ENCODE assay signal across 8 cellular contexts in the genomic region with DNA sequence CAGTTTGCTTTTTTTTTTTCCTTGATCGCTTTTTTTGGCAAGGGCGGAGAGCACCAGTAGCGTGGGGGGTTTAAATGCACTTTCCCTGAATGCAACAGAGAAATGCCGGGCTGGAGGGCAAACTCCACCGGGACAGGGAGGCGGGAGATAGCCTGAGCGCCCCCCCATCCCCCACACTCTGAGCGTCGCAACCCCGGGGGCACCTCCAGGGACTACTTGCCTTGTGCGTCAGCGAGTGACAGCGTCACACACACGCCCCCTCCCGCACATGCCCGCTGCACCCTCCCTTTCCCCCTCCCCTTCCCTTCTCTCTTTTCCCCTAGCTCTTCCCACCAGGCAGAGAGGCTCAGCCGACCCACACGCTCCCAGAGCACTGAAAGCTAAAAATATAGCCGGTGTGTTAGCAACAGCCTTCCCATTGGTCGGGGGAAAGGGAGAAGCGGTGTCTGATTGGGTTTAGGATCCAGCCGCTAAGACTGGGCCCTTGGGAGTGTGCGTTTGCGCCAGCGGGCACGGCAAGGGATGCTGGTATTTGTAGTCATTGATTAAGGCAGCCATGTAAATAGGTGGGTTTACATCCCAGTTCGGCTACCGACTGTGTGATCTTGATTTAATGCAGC. TPM values are rescaled to one million over a fixed set of nuclear protein-coding genes. Genes with fewer than 3 reads are reported as not detected.
A peak's percentile ranks its signal among the peaks of the same experiment; 100 is the strongest.
DNase-seq lines count a peak whose midpoint lies in the region; ATAC-seq and TF ChIP-seq lines count a peak whose summit lies in the region.

No MANE protein-coding gene starts in this region.

- DNase-seq in GM12865 (ENCODE audit: low read depth) (peak; percentile 99), NCI-H1694 (lab: John Stamatoyannopoulos, UW) (peak; percentile 99), amygdala (lab: John Stamatoyannopoulos, UW) (peak; percentile 65 to 100 (median 98)), left ventricle myocardium inferior (peak; percentile 95), posterior vena cava (ENCODE audit: low spot score) (peak; percentile 98), upper lobe of right lung (peak; percentile 96)

- intact Hi-C loops in left ventricle myocardium inferior (cut with micrococcal nuclease) (no loop called here), posterior vena cava (cut with DNase I) (no loop called here), upper lobe of right lung (cut with DNase I) (no loop called here)

- peak; percentile 40 for ATAC-seq in HG02870 (IDR thresholded peaks at IDR 0.05; ENCODE audit: unreplicated experiment)
- peak; percentile 85 for ATAC-seq in upper lobe of right lung

- H3K4me1 ChIP-seq in left ventricle myocardium inferior (peaks cover 53% of the 10 kb centered on the region), upper lobe of right lung (peaks cover 5% of the 10 kb centered on the region)

- TF ChIP-seq CTCF in GM12865 (IDR thresholded peaks at IDR 0.05; ENCODE audit: insufficient read depth, low read depth, low read length, missing control alignments) (no peak), left ventricle myocardium inferior (IDR thresholded peaks at IDR 0.05; ENCODE audit: borderline replicate concordance) (no peak), upper lobe of right lung (IDR thresholded peaks at IDR 0.05) (no peak)

- H3K4me3 ChIP-seq in GM12865 (ENCODE audit: low read depth, low read length) (peak overlapping the region; percentile 82), left ventricle myocardium inferior (peak overlapping the region; percentile 100), upper lobe of right lung (peak overlapping the region; percentile 93)

- no peaks in the 10 kb centered on the region for H3K27me3 ChIP-seq in left ventricle myocardium inferior (ENCODE audit: low read depth)
- H3K27me3 ChIP-seq in upper lobe of right lung: no peaks in the 10 kb centered on the region

- H3K9me3 Mint-ChIP-seq in T-helper 1 cell treated with Interleukin-12 subunit alpha and Interleukin-12 subunit beta and Interleukin-4 antibody, amounts not matched to agents 30 μg/mL and 1 μg/mL, for 36 hours: no peaks in the 10 kb centered on the region

- H3K9me3 ChIP-seq in left ventricle myocardium inferior (replicated peaks) (no peaks in the 10 kb centered on the region), upper lobe of right lung (no peaks in the 10 kb centered on the region)

- no peaks in the 10 kb centered on the region for H3K27me3 Mint-ChIP-seq in T-helper 1 cell treated with Interleukin-12 subunit alpha and Interleukin-12 subunit beta and Interleukin-4 antibody, amounts not matched to agents 30 μg/mL and 1 μg/mL, for 36 hours (ENCODE audit: low read depth)

- H3K36me3 ChIP-seq in left ventricle myocardium inferior (peaks cover 13% of the 10 kb centered on the region), upper lobe of right lung (no peaks in the 10 kb centered on the region)

- peak overlapping the region; percentile 88 for H3K4me3 Mint-ChIP-seq in T-helper 1 cell treated with Interleukin-12 subunit alpha and Interleukin-12 subunit beta and Interleukin-4 antibody, amounts not matched to agents 30 μg/mL and 1 μg/mL, for 36 hours

- peaks cover 8% of the 10 kb centered on the region for H3K36me3 Mint-ChIP-seq in T-helper 1 cell treated with Interleukin-12 subunit alpha and Interleukin-12 subunit beta and Interleukin-4 antibody, amounts not matched to agents 30 μg/mL and 1 μg/mL, for 36 hours (ENCODE audit: low read depth)

- H3K4me1 Mint-ChIP-seq in T-helper 1 cell treated with Interleukin-12 subunit alpha and Interleukin-12 subunit beta and Interleukin-4 antibody, amounts not matched to agents 30 μg/mL and 1 μg/mL, for 36 hours (ENCODE audit: low read depth): peaks cover 15% of the 10 kb centered on the region

- H3K27ac Mint-ChIP-seq in T-helper 1 cell treated with Interleukin-12 subunit alpha and Interleukin-12 subunit beta and Interleukin-4 antibody, amounts not matched to agents 30 μg/mL and 1 μg/mL, for 36 hours: peak overlapping the region; percentile 92

- peak overlapping the region; percentile 100 for H3K27ac ChIP-seq in left ventricle myocardium inferior (replicated peaks)
- peak overlapping the region; percentile 99 for H3K27ac ChIP-seq in upper lobe of right lung

RNA-seq across cellular contexts. Expression of a gene that starts 1.7 kb away (rescaled TPM):
- total RNA-seq in left ventricle myocardium inferior (63.6 TPM), posterior vena cava (10 to 100 TPM; 36.8 to 37.0 TPM), upper lobe of right lung (47.7 TPM)

RNA-seq across cellular contexts. Expression of a gene that starts 20.2 kb away (rescaled TPM):
- total RNA-seq in left ventricle myocardium inferior: 23.9 TPM
- total RNA-seq in posterior vena cava: 10 to 100 TPM; 27.5 to 33.5 TPM
- 32.9 TPM for total RNA-seq in upper lobe of right lung

RNA-seq across cellular contexts. Expression of a gene that starts 20.6 kb away (rescaled TPM):
- 851 TPM for total RNA-seq in left ventricle myocardium inferior
- 10 to 100 TPM; 61.4 to 63.8 TPM for total RNA-seq in posterior vena cava
- total RNA-seq in upper lobe of right lung: 84.1 TPM

Comparison
In these comparisons a context has a peak if more than half of its experiments do, and no peak if none do; other contexts are left out.
1. Peak in every context shown above with its lines: DNase-seq, ATAC-seq, H3K4me3 ChIP-seq and H3K27ac ChIP-seq.
2. RNA of a gene that starts 20.6 kb away (total RNA-seq): 851 TPM in left ventricle myocardium inferior (single experiment); 84.1 TPM in upper lobe of right lung (single experiment) and 61.4 to 63.8 TPM in posterior vena cava; every median in the first group is over 10 times any median in the second.